In the genomic region with DNA sequence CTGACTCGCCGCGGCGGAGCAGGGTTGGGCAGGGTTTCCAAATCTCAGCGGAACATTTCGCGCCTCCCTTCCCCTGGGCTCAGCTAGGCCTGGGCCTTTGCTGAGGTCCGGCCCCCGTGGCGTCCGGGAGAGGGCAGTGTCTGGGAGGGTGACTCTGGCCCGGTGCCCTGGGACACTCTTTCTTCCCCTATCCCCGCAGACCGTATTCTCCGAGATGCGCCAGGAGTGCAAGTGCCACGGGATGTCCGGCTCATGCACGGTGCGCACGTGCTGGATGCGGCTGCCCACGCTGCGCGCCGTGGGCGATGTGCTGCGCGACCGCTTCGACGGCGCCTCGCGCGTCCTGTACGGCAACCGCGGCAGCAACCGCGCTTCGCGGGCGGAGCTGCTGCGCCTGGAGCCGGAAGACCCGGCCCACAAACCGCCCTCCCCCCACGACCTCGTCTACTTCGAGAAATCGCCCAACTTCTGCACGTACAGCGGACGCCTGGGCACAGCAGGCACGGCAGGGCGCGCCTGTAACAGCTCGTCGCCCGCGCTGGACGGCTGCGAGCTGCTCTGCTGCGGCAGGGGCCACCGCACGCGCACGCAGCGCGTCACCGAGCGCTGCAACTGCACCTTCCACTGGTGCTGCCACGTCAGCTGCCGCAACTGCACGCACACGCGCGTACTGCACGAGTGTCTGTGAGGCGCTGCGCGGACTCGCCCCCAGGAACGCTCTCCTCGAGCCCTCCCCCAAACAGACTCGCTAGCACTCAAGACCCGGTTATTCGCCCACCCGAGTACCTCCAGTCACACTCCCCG, we compare ENCODE assay signal across 1 cellular context.
A peak's percentile ranks its signal among the peaks of the same experiment; 100 is the strongest.
TF ChIP-seq lines count a peak whose summit lies in the region.

No MANE protein-coding gene starts in this region.

TF ChIP-seq in endothelial cell of umbilical vein, 7 proteins besides CTCF, POLR2A, EP300 and RAD21:
- peak; percentile 13 for TF ChIP-seq EZH2 (IDR thresholded peaks at IDR 0.05; ENCODE audit: borderline replicate concordance, low read depth, low read length, severe bottlenecking)
- TF ChIP-seq, protein P1, sequence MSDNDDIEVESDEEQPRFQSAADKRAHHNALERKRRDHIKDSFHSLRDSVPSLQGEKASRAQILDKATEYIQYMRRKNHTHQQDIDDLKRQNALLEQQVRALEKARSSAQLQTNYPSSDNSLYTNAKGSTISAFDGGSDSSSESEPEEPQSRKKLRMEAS (IDR thresholded peaks at IDR 0.05; ENCODE audit: insufficient read depth, insufficient read length): no peak
